ENCODE assay signal across 1 cellular context in genomic region chr11:5226732-5227327, GRCh38.
TF ChIP-seq lines count a peak whose summit lies in the region.

TSS of gene HBB (minus strand) at chr11:5227071. CDS start at chr11:5227021, 50 bp downstream.

TF ChIP-seq in IMR-90, 13 proteins besides CTCF, POLR2A, EP300 and RAD21 (continued from another document):
- TF ChIP-seq, protein P1, sequence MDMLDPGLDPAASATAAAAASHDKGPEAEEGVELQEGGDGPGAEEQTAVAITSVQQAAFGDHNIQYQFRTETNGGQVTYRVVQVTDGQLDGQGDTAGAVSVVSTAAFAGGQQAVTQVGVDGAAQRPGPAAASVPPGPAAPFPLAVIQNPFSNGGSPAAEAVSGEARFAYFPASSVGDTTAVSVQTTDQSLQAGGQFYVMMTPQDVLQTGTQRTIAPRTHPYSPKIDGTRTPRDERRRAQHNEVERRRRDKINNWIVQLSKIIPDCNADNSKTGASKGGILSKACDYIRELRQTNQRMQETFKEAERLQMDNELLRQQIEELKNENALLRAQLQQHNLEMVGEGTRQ (IDR thresholded peaks at IDR 0.05; ENCODE audit: low read depth, low read length): no peak
- TF ChIP-seq CHD1 (IDR thresholded peaks at IDR 0.05; ENCODE audit: low read depth, low read length) (no peak), CEBPB (IDR thresholded peaks at IDR 0.05; ENCODE audit: low read depth, low read length) (no peak), FOS (IDR thresholded peaks at IDR 0.05; ENCODE audit: low read depth, low read length) (no peak)
